1 cellular context compared by ENCODE assay signal in the genomic region with DNA sequence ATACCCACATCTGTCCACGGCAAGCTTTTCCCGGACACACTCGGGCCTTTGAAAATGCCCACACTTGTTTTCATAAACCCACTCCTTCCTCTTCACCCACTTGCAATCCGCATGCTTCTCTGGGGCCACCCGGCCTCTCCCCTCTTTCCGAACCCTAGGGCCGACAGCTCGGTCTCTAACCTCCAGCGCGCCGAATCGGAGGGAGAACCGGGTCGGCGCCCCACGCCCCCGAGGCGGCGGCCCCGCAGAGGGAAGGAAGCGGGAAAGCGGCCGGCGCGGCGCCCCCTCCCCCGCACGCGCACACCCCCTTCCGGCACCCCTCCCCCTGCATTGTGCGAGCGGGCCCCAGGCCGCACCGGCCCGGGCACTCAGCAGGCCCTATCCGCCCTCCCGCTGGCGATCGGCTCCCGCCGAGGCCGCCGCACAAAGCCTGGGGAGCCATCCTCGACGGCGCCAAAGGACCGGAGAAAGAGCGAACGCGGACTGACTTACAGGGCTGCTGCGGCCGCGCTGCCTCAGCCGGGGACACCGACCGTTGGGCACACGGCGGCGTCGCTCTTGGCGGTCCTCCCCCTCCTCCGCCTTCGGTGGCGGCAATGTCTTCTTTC.
TF ChIP-seq lines count a peak whose summit lies in the region.

No MANE protein-coding gene starts in this region.

TF ChIP-seq in HepG2, 621 proteins besides CTCF, POLR2A, EP300 and RAD21 (continued from another document and continues in another):
- TF ChIP-seq, protein P1, sequence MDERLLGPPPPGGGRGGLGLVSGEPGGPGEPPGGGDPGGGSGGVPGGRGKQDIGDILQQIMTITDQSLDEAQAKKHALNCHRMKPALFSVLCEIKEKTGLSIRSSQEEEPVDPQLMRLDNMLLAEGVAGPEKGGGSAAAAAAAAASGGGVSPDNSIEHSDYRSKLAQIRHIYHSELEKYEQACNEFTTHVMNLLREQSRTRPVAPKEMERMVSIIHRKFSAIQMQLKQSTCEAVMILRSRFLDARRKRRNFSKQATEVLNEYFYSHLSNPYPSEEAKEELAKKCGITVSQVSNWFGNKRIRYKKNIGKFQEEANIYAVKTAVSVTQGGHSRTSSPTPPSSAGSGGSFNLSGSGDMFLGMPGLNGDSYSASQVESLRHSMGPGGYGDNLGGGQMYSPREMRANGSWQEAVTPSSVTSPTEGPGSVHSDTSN (CRISPR knock-in tag; IDR thresholded peaks at IDR 0.05) = no peak
- TF ChIP-seq, protein P2, sequence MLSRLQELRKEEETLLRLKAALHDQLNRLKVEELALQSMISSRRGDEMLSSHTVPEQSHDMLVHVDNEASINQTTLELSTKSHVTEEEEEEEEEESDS (CRISPR knock-in tag; IDR thresholded peaks at IDR 0.05; ENCODE audit: borderline replicate concordance) = no peak
- TF ChIP-seq ZNF558 (CRISPR knock-in tag; IDR thresholded peaks at IDR 0.05; ENCODE audit: borderline replicate concordance) = no peak; the same call in 1 of the 2 replicates
- TF ChIP-seq, protein P3, sequence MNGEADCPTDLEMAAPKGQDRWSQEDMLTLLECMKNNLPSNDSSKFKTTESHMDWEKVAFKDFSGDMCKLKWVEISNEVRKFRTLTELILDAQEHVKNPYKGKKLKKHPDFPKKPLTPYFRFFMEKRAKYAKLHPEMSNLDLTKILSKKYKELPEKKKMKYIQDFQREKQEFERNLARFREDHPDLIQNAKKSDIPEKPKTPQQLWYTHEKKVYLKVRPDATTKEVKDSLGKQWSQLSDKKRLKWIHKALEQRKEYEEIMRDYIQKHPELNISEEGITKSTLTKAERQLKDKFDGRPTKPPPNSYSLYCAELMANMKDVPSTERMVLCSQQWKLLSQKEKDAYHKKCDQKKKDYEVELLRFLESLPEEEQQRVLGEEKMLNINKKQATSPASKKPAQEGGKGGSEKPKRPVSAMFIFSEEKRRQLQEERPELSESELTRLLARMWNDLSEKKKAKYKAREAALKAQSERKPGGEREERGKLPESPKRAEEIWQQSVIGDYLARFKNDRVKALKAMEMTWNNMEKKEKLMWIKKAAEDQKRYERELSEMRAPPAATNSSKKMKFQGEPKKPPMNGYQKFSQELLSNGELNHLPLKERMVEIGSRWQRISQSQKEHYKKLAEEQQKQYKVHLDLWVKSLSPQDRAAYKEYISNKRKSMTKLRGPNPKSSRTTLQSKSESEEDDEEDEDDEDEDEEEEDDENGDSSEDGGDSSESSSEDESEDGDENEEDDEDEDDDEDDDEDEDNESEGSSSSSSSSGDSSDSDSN (CRISPR knock-in tag; IDR thresholded peaks at IDR 0.05) = no peak; the same call in none of the 2 replicates
- TF ChIP-seq FOXK1 (CRISPR knock-in tag; IDR thresholded peaks at IDR 0.05; ENCODE audit: borderline replicate concordance, low read depth) = 0 out of 2 replicates have a peak, but pooled peaks have one; percentile 47
- TF ChIP-seq ZNF652 (CRISPR knock-in tag; IDR thresholded peaks at IDR 0.05; ENCODE audit: borderline replicate concordance, low read depth) = no peak
- peak; percentile 22; the same call in 1 of the 2 replicates for TF ChIP-seq ZNF792 (CRISPR knock-in tag; IDR thresholded peaks at IDR 0.05)
- TF ChIP-seq ZNF260 (CRISPR knock-in tag; IDR thresholded peaks at IDR 0.05; ENCODE audit: borderline replicate concordance, low read depth) = no peak
- TF ChIP-seq FIP1L1 (IDR thresholded peaks at IDR 0.05; ENCODE audit: borderline replicate concordance, insufficient read depth, low read depth, low read length) = no peak
- TF ChIP-seq HOXA3 (CRISPR knock-in tag; IDR thresholded peaks at IDR 0.05) = no peak; the same call in 1 of the 2 replicates
- no peak for TF ChIP-seq XRCC5 (optimal IDR thresholded peaks at IDR 0.05; ENCODE audit: low read length)
- TF ChIP-seq MEF2D (CRISPR knock-in tag; IDR thresholded peaks at IDR 0.05) = peak; percentile 38; the same call in 1 of the 2 replicates
- no peak for TF ChIP-seq ZIK1 (CRISPR knock-in tag; IDR thresholded peaks at IDR 0.05; ENCODE audit: borderline replicate concordance, low read depth)
- TF ChIP-seq HMG20A (CRISPR knock-in tag; IDR thresholded peaks at IDR 0.05; ENCODE audit: borderline replicate concordance) = no peak; the same call in 1 of the 2 replicates
- TF ChIP-seq ZC3H4 (CRISPR knock-in tag; IDR thresholded peaks at IDR 0.05; ENCODE audit: borderline replicate concordance) = no peak
- no peak for TF ChIP-seq ZNF44 (CRISPR knock-in tag; IDR thresholded peaks at IDR 0.05)
- no peak; the same call in none of the 2 replicates for TF ChIP-seq ARNT2 (CRISPR knock-in tag; IDR thresholded peaks at IDR 0.05; ENCODE audit: low read depth)
- TF ChIP-seq, protein P4, sequence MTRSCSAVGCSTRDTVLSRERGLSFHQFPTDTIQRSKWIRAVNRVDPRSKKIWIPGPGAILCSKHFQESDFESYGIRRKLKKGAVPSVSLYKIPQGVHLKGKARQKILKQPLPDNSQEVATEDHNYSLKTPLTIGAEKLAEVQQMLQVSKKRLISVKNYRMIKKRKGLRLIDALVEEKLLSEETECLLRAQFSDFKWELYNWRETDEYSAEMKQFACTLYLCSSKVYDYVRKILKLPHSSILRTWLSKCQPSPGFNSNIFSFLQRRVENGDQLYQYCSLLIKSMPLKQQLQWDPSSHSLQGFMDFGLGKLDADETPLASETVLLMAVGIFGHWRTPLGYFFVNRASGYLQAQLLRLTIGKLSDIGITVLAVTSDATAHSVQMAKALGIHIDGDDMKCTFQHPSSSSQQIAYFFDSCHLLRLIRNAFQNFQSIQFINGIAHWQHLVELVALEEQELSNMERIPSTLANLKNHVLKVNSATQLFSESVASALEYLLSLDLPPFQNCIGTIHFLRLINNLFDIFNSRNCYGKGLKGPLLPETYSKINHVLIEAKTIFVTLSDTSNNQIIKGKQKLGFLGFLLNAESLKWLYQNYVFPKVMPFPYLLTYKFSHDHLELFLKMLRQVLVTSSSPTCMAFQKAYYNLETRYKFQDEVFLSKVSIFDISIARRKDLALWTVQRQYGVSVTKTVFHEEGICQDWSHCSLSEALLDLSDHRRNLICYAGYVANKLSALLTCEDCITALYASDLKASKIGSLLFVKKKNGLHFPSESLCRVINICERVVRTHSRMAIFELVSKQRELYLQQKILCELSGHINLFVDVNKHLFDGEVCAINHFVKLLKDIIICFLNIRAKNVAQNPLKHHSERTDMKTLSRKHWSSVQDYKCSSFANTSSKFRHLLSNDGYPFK (CRISPR knock-in tag; IDR thresholded peaks at IDR 0.05; ENCODE audit: borderline replicate concordance) = no peak
- peak; percentile 74 for TF ChIP-seq STAT5B (CRISPR knock-in tag; IDR thresholded peaks at IDR 0.05)
- TF ChIP-seq MBNL3 (CRISPR knock-in tag; conservative IDR thresholded peaks at IDR 0.05) = no peak
- TF ChIP-seq ZNF562 (CRISPR knock-in tag; IDR thresholded peaks at IDR 0.05; ENCODE audit: borderline replicate concordance) = no peak
- no peak for TF ChIP-seq ZNF256 (CRISPR knock-in tag; conservative IDR thresholded peaks at IDR 0.05)
- no peak for TF ChIP-seq TBL1XR1 (IDR thresholded peaks at IDR 0.05; ENCODE audit: borderline replicate concordance, low read length, partially characterized antibody)
- TF ChIP-seq SIN3B (IDR thresholded peaks at IDR 0.05; ENCODE audit: low read length) = 0 out of 2 replicates have a peak, but pooled peaks have one; percentile 23
- TF ChIP-seq TRIM24 (CRISPR knock-in tag; IDR thresholded peaks at IDR 0.05) = no peak
- no peak for TF ChIP-seq JARID2 (CRISPR knock-in tag; IDR thresholded peaks at IDR 0.05; ENCODE audit: insufficient replicate concordance)
- TF ChIP-seq, protein P5, sequence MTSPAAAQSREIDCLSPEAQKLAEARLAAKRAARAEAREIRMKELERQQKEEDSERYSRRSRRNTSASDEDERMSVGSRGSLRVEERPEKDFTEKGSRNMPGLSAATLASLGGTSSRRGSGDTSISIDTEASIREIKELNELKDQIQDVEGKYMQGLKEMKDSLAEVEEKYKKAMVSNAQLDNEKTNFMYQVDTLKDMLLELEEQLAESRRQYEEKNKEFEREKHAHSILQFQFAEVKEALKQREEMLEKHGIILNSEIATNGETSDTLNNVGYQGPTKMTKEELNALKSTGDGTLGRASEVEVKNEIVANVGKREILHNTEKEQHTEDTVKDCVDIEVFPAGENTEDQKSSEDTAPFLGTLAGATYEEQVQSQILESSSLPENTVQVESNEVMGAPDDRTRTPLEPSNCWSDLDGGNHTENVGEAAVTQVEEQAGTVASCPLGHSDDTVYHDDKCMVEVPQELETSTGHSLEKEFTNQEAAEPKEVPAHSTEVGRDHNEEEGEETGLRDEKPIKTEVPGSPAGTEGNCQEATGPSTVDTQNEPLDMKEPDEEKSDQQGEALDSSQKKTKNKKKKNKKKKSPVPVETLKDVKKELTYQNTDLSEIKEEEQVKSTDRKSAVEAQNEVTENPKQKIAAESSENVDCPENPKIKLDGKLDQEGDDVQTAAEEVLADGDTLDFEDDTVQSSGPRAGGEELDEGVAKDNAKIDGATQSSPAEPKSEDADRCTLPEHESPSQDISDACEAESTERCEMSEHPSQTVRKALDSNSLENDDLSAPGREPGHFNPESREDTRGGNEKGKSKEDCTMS (CRISPR knock-in tag; conservative IDR thresholded peaks at IDR 0.05) = no peak
- TF ChIP-seq, protein P6, sequence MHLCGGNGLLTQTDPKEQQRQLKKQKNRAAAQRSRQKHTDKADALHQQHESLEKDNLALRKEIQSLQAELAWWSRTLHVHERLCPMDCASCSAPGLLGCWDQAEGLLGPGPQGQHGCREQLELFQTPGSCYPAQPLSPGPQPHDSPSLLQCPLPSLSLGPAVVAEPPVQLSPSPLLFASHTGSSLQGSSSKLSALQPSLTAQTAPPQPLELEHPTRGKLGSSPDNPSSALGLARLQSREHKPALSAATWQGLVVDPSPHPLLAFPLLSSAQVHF (CRISPR knock-in tag; IDR thresholded peaks at IDR 0.05) = no peak
- no peak for TF ChIP-seq RBM22 (optimal IDR thresholded peaks at IDR 0.05; ENCODE audit: low read length)
- TF ChIP-seq, protein P7, sequence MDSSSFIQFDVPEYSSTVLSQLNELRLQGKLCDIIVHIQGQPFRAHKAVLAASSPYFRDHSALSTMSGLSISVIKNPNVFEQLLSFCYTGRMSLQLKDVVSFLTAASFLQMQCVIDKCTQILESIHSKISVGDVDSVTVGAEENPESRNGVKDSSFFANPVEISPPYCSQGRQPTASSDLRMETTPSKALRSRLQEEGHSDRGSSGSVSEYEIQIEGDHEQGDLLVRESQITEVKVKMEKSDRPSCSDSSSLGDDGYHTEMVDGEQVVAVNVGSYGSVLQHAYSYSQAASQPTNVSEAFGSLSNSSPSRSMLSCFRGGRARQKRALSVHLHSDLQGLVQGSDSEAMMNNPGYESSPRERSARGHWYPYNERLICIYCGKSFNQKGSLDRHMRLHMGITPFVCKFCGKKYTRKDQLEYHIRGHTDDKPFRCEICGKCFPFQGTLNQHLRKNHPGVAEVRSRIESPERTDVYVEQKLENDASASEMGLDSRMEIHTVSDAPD (CRISPR knock-in tag; IDR thresholded peaks at IDR 0.05) = no peak
- TF ChIP-seq MTA1 (CRISPR knock-in tag; IDR thresholded peaks at IDR 0.05; ENCODE audit: borderline replicate concordance) = no peak; the same call in 1 of the 2 replicates
- TF ChIP-seq, protein P8, sequence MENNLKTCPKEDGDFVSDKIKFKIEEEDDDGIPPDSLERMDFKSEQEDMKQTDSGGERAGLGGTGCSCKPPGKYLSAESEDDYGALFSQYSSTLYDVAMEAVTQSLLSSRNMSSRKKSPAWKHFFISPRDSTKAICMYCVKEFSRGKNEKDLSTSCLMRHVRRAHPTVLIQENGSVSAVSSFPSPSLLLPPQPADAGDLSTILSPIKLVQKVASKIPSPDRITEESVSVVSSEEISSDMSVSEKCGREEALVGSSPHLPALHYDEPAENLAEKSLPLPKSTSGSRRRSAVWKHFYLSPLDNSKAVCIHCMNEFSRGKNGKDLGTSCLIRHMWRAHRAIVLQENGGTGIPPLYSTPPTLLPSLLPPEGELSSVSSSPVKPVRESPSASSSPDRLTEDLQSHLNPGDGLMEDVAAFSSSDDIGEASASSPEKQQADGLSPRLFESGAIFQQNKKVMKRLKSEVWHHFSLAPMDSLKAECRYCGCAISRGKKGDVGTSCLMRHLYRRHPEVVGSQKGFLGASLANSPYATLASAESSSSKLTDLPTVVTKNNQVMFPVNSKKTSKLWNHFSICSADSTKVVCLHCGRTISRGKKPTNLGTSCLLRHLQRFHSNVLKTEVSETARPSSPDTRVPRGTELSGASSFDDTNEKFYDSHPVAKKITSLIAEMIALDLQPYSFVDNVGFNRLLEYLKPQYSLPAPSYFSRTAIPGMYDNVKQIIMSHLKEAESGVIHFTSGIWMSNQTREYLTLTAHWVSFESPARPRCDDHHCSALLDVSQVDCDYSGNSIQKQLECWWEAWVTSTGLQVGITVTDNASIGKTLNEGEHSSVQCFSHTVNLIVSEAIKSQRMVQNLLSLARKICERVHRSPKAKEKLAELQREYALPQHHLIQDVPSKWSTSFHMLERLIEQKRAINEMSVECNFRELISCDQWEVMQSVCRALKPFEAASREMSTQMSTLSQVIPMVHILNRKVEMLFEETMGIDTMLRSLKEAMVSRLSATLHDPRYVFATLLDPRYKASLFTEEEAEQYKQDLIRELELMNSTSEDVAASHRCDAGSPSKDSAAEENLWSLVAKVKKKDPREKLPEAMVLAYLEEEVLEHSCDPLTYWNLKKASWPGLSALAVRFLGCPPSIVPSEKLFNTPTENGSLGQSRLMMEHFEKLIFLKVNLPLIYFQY (CRISPR knock-in tag; IDR thresholded peaks at IDR 0.05; ENCODE audit: borderline replicate concordance) = peak; percentile 64; the same call in 1 of the 2 replicates
- TF ChIP-seq ZNF30 (CRISPR knock-in tag; IDR thresholded peaks at IDR 0.05) = no peak; the same call in 1 of the 2 replicates
- no peak for TF ChIP-seq RBM39 (IDR thresholded peaks at IDR 0.05; ENCODE audit: low read depth, low read length, poor library complexity, severe bottlenecking)
- no peak for TF ChIP-seq CENPT (CRISPR knock-in tag; IDR thresholded peaks at IDR 0.05; ENCODE audit: low read depth)
- no peak for TF ChIP-seq NR2F6 (IDR thresholded peaks at IDR 0.05)
- TF ChIP-seq NR2F6 (CRISPR knock-in tag; IDR thresholded peaks at IDR 0.05) = no peak
- no peak for TF ChIP-seq ONECUT2 (CRISPR knock-in tag; IDR thresholded peaks at IDR 0.05)
- no peak for TF ChIP-seq MAZ (IDR thresholded peaks at IDR 0.05; ENCODE audit: borderline replicate concordance, low read depth, low read length)
- TF ChIP-seq MAZ (CRISPR knock-in tag; IDR thresholded peaks at IDR 0.05; ENCODE audit: low read depth) = no peak; the same call in none of the 2 replicates
- no peak for TF ChIP-seq ZNF530 (CRISPR knock-in tag; IDR thresholded peaks at IDR 0.05; ENCODE audit: low read depth)
- no peak; the same call in 1 of the 2 replicates for TF ChIP-seq POLR2G (IDR thresholded peaks at IDR 0.05; ENCODE audit: low read depth, low read length)
- no peak for TF ChIP-seq ZNF432 (CRISPR knock-in tag; IDR thresholded peaks at IDR 0.05; ENCODE audit: borderline replicate concordance)
- TF ChIP-seq ZNF17 (CRISPR knock-in tag; IDR thresholded peaks at IDR 0.05) = no peak
- TF ChIP-seq, protein P9, sequence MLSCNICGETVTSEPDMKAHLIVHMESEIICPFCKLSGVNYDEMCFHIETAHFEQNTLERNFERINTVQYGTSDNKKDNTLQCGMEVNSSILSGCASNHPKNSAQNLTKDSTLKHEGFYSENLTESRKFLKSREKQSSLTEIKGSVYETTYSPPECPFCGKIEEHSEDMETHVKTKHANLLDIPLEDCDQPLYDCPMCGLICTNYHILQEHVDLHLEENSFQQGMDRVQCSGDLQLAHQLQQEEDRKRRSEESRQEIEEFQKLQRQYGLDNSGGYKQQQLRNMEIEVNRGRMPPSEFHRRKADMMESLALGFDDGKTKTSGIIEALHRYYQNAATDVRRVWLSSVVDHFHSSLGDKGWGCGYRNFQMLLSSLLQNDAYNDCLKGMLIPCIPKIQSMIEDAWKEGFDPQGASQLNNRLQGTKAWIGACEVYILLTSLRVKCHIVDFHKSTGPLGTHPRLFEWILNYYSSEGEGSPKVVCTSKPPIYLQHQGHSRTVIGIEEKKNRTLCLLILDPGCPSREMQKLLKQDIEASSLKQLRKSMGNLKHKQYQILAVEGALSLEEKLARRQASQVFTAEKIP (CRISPR knock-in tag; IDR thresholded peaks at IDR 0.05; ENCODE audit: borderline replicate concordance) = no peak
- no peak for TF ChIP-seq SOX5 (CRISPR knock-in tag; IDR thresholded peaks at IDR 0.05; ENCODE audit: borderline replicate concordance)
